In the genomic region with DNA sequence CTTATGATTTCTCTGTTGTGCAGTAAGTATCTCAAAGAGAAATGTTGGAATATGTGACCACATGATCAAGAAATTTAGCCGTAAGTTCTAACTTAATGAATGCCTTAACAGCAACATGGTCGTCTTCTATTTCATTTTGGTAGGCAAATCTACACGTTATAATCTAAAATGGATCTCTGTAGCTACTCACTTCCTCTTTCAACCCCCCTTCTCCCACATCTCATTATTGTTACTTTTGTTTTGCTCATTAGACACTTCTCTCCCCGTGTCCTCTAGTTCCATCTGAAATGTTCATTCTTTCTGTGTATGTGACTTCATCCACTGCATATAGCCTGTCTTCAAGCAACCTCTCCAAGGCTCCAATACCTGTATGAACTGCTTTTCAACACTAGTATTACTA, we compare ENCODE assay signal across 1 cellular context.
TF ChIP-seq lines count a peak whose summit lies in the region.

No MANE protein-coding gene starts in this region.

TF ChIP-seq in H1, 55 proteins besides CTCF, POLR2A, EP300 and RAD21:
- no peak for TF ChIP-seq YY1 (IDR thresholded peaks at IDR 0.05; ENCODE audit: low read depth, low read length)
TF ChIP-seq in H1: peak in this region for 0.
